Comparison of ENCODE assay signal across 1 cellular context in genomic region chr5:97009212-97009898, GRCh38.
TF ChIP-seq lines count a peak whose summit lies in the region.

No MANE protein-coding gene starts in this region.

TF ChIP-seq in K562, 482 proteins besides CTCF, POLR2A, EP300 and RAD21 (continued from another document):
- TF ChIP-seq ZNF274 (IDR thresholded peaks at IDR 0.05; ENCODE audit: borderline replicate concordance, low read depth, low read length) (no peak), CEBPG (CRISPR knock-in tag; IDR thresholded peaks at IDR 0.05) (no peak; the same call in 1 of the 2 replicates), CEBPG (tag; conservative IDR thresholded peaks at IDR 0.05 in 1 of 2, IDR thresholded peaks at IDR 0.05 in 1 of 2) (peak; percentile 22; a peak in 1 of 4 replicates), TEAD4 (IDR thresholded peaks at IDR 0.05; ENCODE audit: low read length) (peak; percentile 30; the same call in 1 of the 2 replicates), TEAD4 (CRISPR knock-in tag; IDR thresholded peaks at IDR 0.05; ENCODE audit: borderline replicate concordance) (no peak), ARID3A (IDR thresholded peaks at IDR 0.05; ENCODE audit: borderline replicate concordance, low read depth, low read length) (0 out of 2 replicates have a peak, but pooled peaks have one; percentile 30), POLR2H (tag; IDR thresholded peaks at IDR 0.05; ENCODE audit: low read depth) (0 out of 2 replicates have a peak, but pooled peaks have one; percentile 53), ZC3H11A (IDR thresholded peaks at IDR 0.05; ENCODE audit: low read depth, low read length) (no peak), PHF8 (IDR thresholded peaks at IDR 0.05; ENCODE audit: borderline replicate concordance, low read length) (no peak), MAFG (tag; conservative IDR thresholded peaks at IDR 0.05) (no peak), ATF7 (IDR thresholded peaks at IDR 0.05) (peak; percentile 49; the same call in 1 of the 2 replicates), RCOR1 (IDR thresholded peaks at IDR 0.05; ENCODE audit: borderline replicate concordance in 1 of 2, low read depth in 2 of 2, low read length in 2 of 2) (0 out of 4 replicates have a peak, but pooled peaks of 1 of the 2 experiments have one; percentile 29), ZNF766 (CRISPR knock-in tag; conservative IDR thresholded peaks at IDR 0.05) (0 out of 2 replicates have a peak, but pooled peaks have one; percentile 36), ZKSCAN1 (IDR thresholded peaks at IDR 0.05; ENCODE audit: low read depth, low read length) (peak; percentile 93), ATF6 (CRISPR knock-in tag; IDR thresholded peaks at IDR 0.05) (no peak), ETV6 (IDR thresholded peaks at IDR 0.05; ENCODE audit: borderline replicate concordance in 1 of 2, low read depth in 2 of 2, low read length in 1 of 2) (peak in 1 of 2 experiments; percentile 45; a peak in 1 of 4 replicates), ETV6 (CRISPR knock-in tag; IDR thresholded peaks at IDR 0.05; ENCODE audit: borderline replicate concordance) (no peak), ESRRA (IDR thresholded peaks at IDR 0.05; ENCODE audit: borderline replicate concordance, low read depth) (peak; percentile 29; the same call in 1 of the 2 replicates)
TF ChIP-seq in K562: peak in this region for 17.
